In genomic region chr7:144941127-144941526, GRCh38 we compare ENCODE assay signal across 25 cellular contexts.
"Had no signal": no experiment of that assay in that cellular context is flagged by ENCODE, and none has a peak within 500 bp of the region (broad histone marks: within the 10 kb centered on the region; RNA-seq: fewer than 3 reads in every experiment).

No MANE protein-coding gene starts in this region.

- H3K27ac Mint-ChIP-seq: activated CD8-positive, alpha-beta T cell treated with anti-CD3 and anti-CD28 coated beads, Interleukin-2, amount 10 ng/mL, durations not matched to agents 7 days and 5 days; activated naive CD4-positive, alpha-beta T cell treated with anti-CD3 and anti-CD28 coated beads, Interleukin-2, amount 50 U/mL, for 24 hours; immature natural killer cell; mesothelial cell of epicardium; naive thymus-derived CD8-positive, alpha-beta T cell; stimulated activated effector memory CD8-positive, alpha-beta T cell treated with anti-CD3 and anti-CD28 coated beads, Interleukin-12 subunit alpha, Interleukin-12 subunit beta, amount 100 ng/mL, for 72 hours; stimulated activated naive CD8-positive, alpha-beta T cell treated with anti-CD3 and anti-CD28 coated beads, Interleukin-15, amount 100 ng/mL, for 72 hours had no signal

- ATAC-seq: activated CD8-positive, alpha-beta T cell treated with anti-CD3 and anti-CD28 coated beads, Interleukin-2, amount 10 ng/mL, durations not matched to agents 7 days and 5 days; body of pancreas; gastroesophageal sphincter; naive thymus-derived CD8-positive, alpha-beta T cell; psoas muscle; right cardiac atrium; stimulated activated effector memory CD8-positive, alpha-beta T cell treated with anti-CD3 and anti-CD28 coated beads, Interleukin-12 subunit alpha, Interleukin-12 subunit beta, amount 100 ng/mL, for 72 hours; stimulated activated naive CD8-positive, alpha-beta T cell treated with anti-CD3 and anti-CD28 coated beads, Interleukin-15, amount 100 ng/mL, for 72 hours had no signal

- H3K9me3 Mint-ChIP-seq: stimulated activated effector memory CD8-positive, alpha-beta T cell treated with anti-CD3 and anti-CD28 coated beads, Interleukin-12 subunit alpha, Interleukin-12 subunit beta, amount 100 ng/mL, for 72 hours; stimulated activated naive CD8-positive, alpha-beta T cell treated with anti-CD3 and anti-CD28 coated beads, Interleukin-15, amount 100 ng/mL, for 72 hours had no signal

- H3K4me3 Mint-ChIP-seq: activated CD8-positive, alpha-beta T cell treated with anti-CD3 and anti-CD28 coated beads, Interleukin-2, amount 10 ng/mL, durations not matched to agents 7 days and 5 days; activated naive CD4-positive, alpha-beta T cell treated with anti-CD3 and anti-CD28 coated beads, Interleukin-2, amount 50 U/mL, for 24 hours; immature natural killer cell; mesothelial cell of epicardium; naive thymus-derived CD8-positive, alpha-beta T cell; stimulated activated effector memory CD8-positive, alpha-beta T cell treated with anti-CD3 and anti-CD28 coated beads, Interleukin-12 subunit alpha, Interleukin-12 subunit beta, amount 100 ng/mL, for 72 hours; stimulated activated naive CD8-positive, alpha-beta T cell treated with anti-CD3 and anti-CD28 coated beads, Interleukin-15, amount 100 ng/mL, for 72 hours had no signal

- H3K36me3 ChIP-seq: cardiac muscle cell, gastroesophageal sphincter, left ventricle myocardium inferior, ovary, tibial artery had no signal

- H3K36me3 Mint-ChIP-seq: activated naive CD4-positive, alpha-beta T cell treated with anti-CD3 and anti-CD28 coated beads, Interleukin-2, amount 50 U/mL, for 24 hours; immature natural killer cell; mesothelial cell of epicardium; stimulated activated effector memory CD8-positive, alpha-beta T cell treated with anti-CD3 and anti-CD28 coated beads, Interleukin-12 subunit alpha, Interleukin-12 subunit beta, amount 100 ng/mL, for 72 hours had no signal

- H3K4me1 Mint-ChIP-seq: activated naive CD4-positive, alpha-beta T cell treated with anti-CD3 and anti-CD28 coated beads, Interleukin-2, amount 50 U/mL, for 24 hours; immature natural killer cell; mesothelial cell of epicardium; naive thymus-derived CD8-positive, alpha-beta T cell; stimulated activated effector memory CD8-positive, alpha-beta T cell treated with anti-CD3 and anti-CD28 coated beads, Interleukin-12 subunit alpha, Interleukin-12 subunit beta, amount 100 ng/mL, for 72 hours; stimulated activated naive CD8-positive, alpha-beta T cell treated with anti-CD3 and anti-CD28 coated beads, Interleukin-15, amount 100 ng/mL, for 72 hours had no signal

- DNase-seq: activated CD4-positive, alpha-beta T cell treated with anti-CD3 and anti-CD28 coated beads, Interleukin-2, amount 50 U/mL, for 1 hour; activated CD4-positive, CD25-positive, alpha-beta regulatory T cell treated with anti-CD3 and anti-CD28 coated beads, Interleukin-2, amount 50 U/mL, for 72 hours; activated CD8-positive, alpha-beta T cell treated with anti-CD3 and anti-CD28 coated beads, Interleukin-2, amount 10 ng/mL, durations not matched to agents 7 days and 5 days; activated gamma-delta T cell treated with Interleukin-2 at 50 U/mL for 16 hours; anterior cingulate cortex; body of pancreas; cortex of kidney; head of caudate nucleus; hypothalamus; immature natural killer cell; kidney glomerular epithelial cell; left ventricle myocardium inferior; naive thymus-derived CD8-positive, alpha-beta T cell; ovary; psoas muscle; right cardiac atrium; stimulated activated CD4-positive, alpha-beta T cell treated with anti-CD3 and anti-CD28 coated beads, Interleukin-2, amount 100 ng/mL, for 24 hours; stimulated activated naive CD8-positive, alpha-beta T cell treated with anti-CD3 and anti-CD28 coated beads, Interleukin-15, amount 100 ng/mL, for 72 hours; tibial artery had no signal

- H3K4me3 ChIP-seq: body of pancreas, cardiac muscle cell, gastroesophageal sphincter, left ventricle myocardium inferior, ovary, psoas muscle, skin epidermis, tibial artery had no signal

- H3K27me3 Mint-ChIP-seq: activated naive CD4-positive, alpha-beta T cell treated with anti-CD3 and anti-CD28 coated beads, Interleukin-2, amount 50 U/mL, for 24 hours; stimulated activated naive CD8-positive, alpha-beta T cell treated with anti-CD3 and anti-CD28 coated beads, Interleukin-15, amount 100 ng/mL, for 72 hours had no signal

- H3K27me3 ChIP-seq: body of pancreas, cardiac muscle cell, gastroesophageal sphincter, ovary, tibial artery had no signal
